Comparison of ENCODE assay signal across 21 cellular contexts in the genomic region with DNA sequence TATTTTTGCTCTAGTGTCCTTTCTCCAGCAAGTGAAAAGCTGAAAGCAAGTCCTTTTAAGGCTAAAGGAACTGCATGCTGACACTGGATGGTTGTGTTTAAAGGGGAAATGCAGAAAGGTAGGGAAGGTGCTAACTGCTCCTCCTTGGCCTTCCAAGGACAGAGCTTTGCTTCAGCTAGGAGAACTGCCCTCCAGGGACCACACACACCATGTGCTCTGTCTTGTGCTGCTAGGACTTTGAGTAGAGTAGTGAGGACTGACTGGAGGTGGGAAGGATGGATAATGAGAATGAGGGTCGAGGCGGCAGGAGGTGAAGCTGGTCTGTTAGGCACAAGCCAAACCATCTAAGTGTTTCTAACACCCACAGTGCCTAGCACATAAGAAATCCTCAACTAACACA.
"Had no signal": no experiment of that assay in that cellular context is flagged by ENCODE, and none has a peak within 500 bp of the region (broad histone marks: within the 10 kb centered on the region; RNA-seq: fewer than 3 reads in every experiment).

No MANE protein-coding gene starts in this region.

- H3K4me3 Mint-ChIP-seq: dendritic cell treated with granulocyte-macrophage colony-stimulating factor and Interleukin-4, amounts not matched to agents 40 ng/mL and 50 ng/mL, for 4 days; effector memory CD8-positive, alpha-beta T cell had no signal

- H3K9me3 ChIP-seq: colonic mucosa, esophagus muscularis mucosa, lower lobe of right lung had no signal

- H3K27ac Mint-ChIP-seq: dendritic cell treated with granulocyte-macrophage colony-stimulating factor and Interleukin-4, amounts not matched to agents 40 ng/mL and 50 ng/mL, for 4 days; effector memory CD8-positive, alpha-beta T cell had no signal

- H3K9me3 Mint-ChIP-seq: effector memory CD8-positive, alpha-beta T cell had no signal

- H3K36me3 ChIP-seq: colonic mucosa, esophagus muscularis mucosa, gastroesophageal sphincter, heart left ventricle, left lung, lower lobe of right lung had no signal

- H3K79me2 ChIP-seq: hepatocyte had no signal

- H3K4me1 ChIP-seq: colonic mucosa, esophagus muscularis mucosa, foreskin keratinocyte, gastroesophageal sphincter, heart left ventricle, left lung, lower lobe of right lung had no signal

- H3K4me2 ChIP-seq: hepatocyte had no signal

- DNase-seq: colonic mucosa; cortex of kidney; effector CD8-positive, alpha-beta T cell; effector memory CD8-positive, alpha-beta T cell; foreskin keratinocyte; heart left ventricle; hypothalamus; left cardiac atrium; left ventricle myocardium superior; lower lobe of right lung; mesenchymal stem cell; midbrain had no signal

- H3K27ac ChIP-seq: colonic mucosa, esophagus muscularis mucosa, foreskin keratinocyte, gastroesophageal sphincter, heart left ventricle, hepatocyte, left lung, lower lobe of right lung had no signal

- H3K27me3 Mint-ChIP-seq: dendritic cell treated with granulocyte-macrophage colony-stimulating factor and Interleukin-4, amounts not matched to agents 40 ng/mL and 50 ng/mL, for 4 days had no signal

- H3K4me3 ChIP-seq: colonic mucosa, esophagus muscularis mucosa, gastroesophageal sphincter, heart left ventricle, hepatocyte, left lung, lower lobe of right lung had no signal

- H2AFZ ChIP-seq: hepatocyte had no signal

- FAIRE-seq: endothelial cell of umbilical vein, frontal cortex, islet of Langerhans, keratinocyte had no signal

- ATAC-seq: effector memory CD8-positive, alpha-beta T cell; foreskin keratinocyte; gastroesophageal sphincter; heart left ventricle; left cardiac atrium; left lung; left ventricle myocardium superior; lower lobe of right lung had no signal

- H3K27me3 ChIP-seq: colonic mucosa, esophagus muscularis mucosa, foreskin keratinocyte, gastroesophageal sphincter, hepatocyte, left lung had no signal
